ENCODE assay signal across 1 cellular context in the genomic region with DNA sequence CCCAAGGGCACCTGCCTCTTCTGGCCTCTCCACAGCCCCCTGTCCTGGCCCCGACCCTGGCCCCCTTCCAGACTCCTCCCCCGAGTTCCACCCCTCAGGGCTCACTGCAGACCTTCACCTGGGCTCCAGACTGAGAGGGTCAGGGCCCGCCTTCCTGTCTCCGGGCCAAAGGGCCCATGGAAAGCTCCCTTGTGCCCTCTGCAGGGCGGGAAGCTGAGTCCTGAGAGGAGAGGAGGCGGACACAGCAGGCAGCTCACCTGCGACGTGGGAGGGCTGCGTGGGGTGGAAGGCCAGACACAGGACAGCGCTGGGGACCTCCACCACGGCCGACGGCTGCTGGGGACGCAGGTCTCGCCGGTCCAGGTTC.
TF ChIP-seq lines count a peak whose summit lies in the region.

No MANE protein-coding gene starts in this region.

TF ChIP-seq in HepG2, 621 proteins besides CTCF, POLR2A, EP300 and RAD21 (continued from another document and continues in another):
- TF ChIP-seq, protein P1, sequence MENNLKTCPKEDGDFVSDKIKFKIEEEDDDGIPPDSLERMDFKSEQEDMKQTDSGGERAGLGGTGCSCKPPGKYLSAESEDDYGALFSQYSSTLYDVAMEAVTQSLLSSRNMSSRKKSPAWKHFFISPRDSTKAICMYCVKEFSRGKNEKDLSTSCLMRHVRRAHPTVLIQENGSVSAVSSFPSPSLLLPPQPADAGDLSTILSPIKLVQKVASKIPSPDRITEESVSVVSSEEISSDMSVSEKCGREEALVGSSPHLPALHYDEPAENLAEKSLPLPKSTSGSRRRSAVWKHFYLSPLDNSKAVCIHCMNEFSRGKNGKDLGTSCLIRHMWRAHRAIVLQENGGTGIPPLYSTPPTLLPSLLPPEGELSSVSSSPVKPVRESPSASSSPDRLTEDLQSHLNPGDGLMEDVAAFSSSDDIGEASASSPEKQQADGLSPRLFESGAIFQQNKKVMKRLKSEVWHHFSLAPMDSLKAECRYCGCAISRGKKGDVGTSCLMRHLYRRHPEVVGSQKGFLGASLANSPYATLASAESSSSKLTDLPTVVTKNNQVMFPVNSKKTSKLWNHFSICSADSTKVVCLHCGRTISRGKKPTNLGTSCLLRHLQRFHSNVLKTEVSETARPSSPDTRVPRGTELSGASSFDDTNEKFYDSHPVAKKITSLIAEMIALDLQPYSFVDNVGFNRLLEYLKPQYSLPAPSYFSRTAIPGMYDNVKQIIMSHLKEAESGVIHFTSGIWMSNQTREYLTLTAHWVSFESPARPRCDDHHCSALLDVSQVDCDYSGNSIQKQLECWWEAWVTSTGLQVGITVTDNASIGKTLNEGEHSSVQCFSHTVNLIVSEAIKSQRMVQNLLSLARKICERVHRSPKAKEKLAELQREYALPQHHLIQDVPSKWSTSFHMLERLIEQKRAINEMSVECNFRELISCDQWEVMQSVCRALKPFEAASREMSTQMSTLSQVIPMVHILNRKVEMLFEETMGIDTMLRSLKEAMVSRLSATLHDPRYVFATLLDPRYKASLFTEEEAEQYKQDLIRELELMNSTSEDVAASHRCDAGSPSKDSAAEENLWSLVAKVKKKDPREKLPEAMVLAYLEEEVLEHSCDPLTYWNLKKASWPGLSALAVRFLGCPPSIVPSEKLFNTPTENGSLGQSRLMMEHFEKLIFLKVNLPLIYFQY (CRISPR knock-in tag; IDR thresholded peaks at IDR 0.05; ENCODE audit: borderline replicate concordance): peak; percentile 51; the same call in 1 of the 2 replicates
- TF ChIP-seq SIN3A (IDR thresholded peaks at IDR 0.05; ENCODE audit: borderline replicate concordance, low read depth, low read length) (0 out of 2 replicates have a peak, but pooled peaks have one; percentile 34), CHD4 (IDR thresholded peaks at IDR 0.05; ENCODE audit: borderline replicate concordance, low read length) (no peak), LCORL (IDR thresholded peaks at IDR 0.05) (no peak), LCORL (CRISPR knock-in tag; IDR thresholded peaks at IDR 0.05) (peak; percentile 85), HOXA3 (CRISPR knock-in tag; IDR thresholded peaks at IDR 0.05) (no peak), ZEB1 (IDR thresholded peaks at IDR 0.05; ENCODE audit: insufficient replicate concordance, low read depth) (peak; percentile 39), ZNF451 (CRISPR knock-in tag; IDR thresholded peaks at IDR 0.05) (0 out of 2 replicates have a peak, but pooled peaks have one; percentile 19), HNRNPUL1 (IDR thresholded peaks at IDR 0.05; ENCODE audit: low read depth, low read length) (no peak), DR1 (CRISPR knock-in tag; IDR thresholded peaks at IDR 0.05) (no peak), ATF1 (CRISPR knock-in tag; IDR thresholded peaks at IDR 0.05) (no peak), ONECUT2 (CRISPR knock-in tag; IDR thresholded peaks at IDR 0.05) (no peak), TCF7 (IDR thresholded peaks at IDR 0.05; ENCODE audit: low read depth) (no peak), ZMYM3 (CRISPR knock-in tag; IDR thresholded peaks at IDR 0.05) (peak; percentile 52; the same call in 1 of the 2 replicates), GLI4 (CRISPR knock-in tag; IDR thresholded peaks at IDR 0.05; ENCODE audit: borderline replicate concordance) (no peak), MIER3 (CRISPR knock-in tag; IDR thresholded peaks at IDR 0.05; ENCODE audit: borderline replicate concordance) (0 out of 2 replicates have a peak, but pooled peaks have one; percentile 29), FOXA1 (IDR thresholded peaks at IDR 0.05) (no peak), FOXA1 (CRISPR knock-in tag; IDR thresholded peaks at IDR 0.05) (no peak), ZNF792 (CRISPR knock-in tag; IDR thresholded peaks at IDR 0.05) (peak; percentile 25; the same call in 1 of the 2 replicates), ZSCAN29 (CRISPR knock-in tag; conservative IDR thresholded peaks at IDR 0.05) (0 out of 2 replicates have a peak, but pooled peaks have one; percentile 58), KDM4B (CRISPR knock-in tag; IDR thresholded peaks at IDR 0.05) (no peak), RFXANK (CRISPR knock-in tag; IDR thresholded peaks at IDR 0.05) (peak; percentile 6; the same call in 1 of the 2 replicates), HHEX (CRISPR knock-in tag; IDR thresholded peaks at IDR 0.05) (no peak), ZNF331 (CRISPR knock-in tag; IDR thresholded peaks at IDR 0.05) (no peak), IKZF4 (CRISPR knock-in tag; IDR thresholded peaks at IDR 0.05; ENCODE audit: borderline replicate concordance, low read depth, not compliant biosample characterization) (no peak)
- TF ChIP-seq, protein P2, sequence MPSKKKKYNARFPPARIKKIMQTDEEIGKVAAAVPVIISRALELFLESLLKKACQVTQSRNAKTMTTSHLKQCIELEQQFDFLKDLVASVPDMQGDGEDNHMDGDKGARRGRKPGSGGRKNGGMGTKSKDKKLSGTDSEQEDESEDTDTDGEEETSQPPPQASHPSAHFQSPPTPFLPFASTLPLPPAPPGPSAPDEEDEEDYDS (CRISPR knock-in tag; IDR thresholded peaks at IDR 0.05): 0 out of 2 replicates have a peak, but pooled peaks have one; percentile 25
- TF ChIP-seq, protein P3, sequence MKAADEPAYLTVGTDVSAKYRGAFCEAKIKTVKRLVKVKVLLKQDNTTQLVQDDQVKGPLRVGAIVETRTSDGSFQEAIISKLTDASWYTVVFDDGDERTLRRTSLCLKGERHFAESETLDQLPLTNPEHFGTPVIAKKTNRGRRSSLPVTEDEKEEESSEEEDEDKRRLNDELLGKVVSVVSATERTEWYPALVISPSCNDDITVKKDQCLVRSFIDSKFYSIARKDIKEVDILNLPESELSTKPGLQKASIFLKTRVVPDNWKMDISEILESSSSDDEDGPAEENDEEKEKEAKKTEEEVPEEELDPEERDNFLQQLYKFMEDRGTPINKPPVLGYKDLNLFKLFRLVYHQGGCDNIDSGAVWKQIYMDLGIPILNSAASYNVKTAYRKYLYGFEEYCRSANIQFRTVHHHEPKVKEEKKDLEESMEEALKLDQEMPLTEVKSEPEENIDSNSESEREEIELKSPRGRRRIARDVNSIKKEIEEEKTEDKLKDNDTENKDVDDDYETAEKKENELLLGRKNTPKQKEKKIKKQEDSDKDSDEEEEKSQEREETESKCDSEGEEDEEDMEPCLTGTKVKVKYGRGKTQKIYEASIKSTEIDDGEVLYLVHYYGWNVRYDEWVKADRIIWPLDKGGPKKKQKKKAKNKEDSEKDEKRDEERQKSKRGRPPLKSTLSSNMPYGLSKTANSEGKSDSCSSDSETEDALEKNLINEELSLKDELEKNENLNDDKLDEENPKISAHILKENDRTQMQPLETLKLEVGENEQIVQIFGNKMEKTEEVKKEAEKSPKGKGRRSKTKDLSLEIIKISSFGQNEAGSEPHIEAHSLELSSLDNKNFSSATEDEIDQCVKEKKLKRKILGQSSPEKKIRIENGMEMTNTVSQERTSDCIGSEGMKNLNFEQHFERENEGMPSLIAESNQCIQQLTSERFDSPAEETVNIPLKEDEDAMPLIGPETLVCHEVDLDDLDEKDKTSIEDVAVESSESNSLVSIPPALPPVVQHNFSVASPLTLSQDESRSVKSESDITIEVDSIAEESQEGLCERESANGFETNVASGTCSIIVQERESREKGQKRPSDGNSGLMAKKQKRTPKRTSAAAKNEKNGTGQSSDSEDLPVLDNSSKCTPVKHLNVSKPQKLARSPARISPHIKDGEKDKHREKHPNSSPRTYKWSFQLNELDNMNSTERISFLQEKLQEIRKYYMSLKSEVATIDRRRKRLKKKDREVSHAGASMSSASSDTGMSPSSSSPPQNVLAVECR (CRISPR knock-in tag; IDR thresholded peaks at IDR 0.05; ENCODE audit: borderline replicate concordance): peak; percentile 77
- TF ChIP-seq, protein P4, sequence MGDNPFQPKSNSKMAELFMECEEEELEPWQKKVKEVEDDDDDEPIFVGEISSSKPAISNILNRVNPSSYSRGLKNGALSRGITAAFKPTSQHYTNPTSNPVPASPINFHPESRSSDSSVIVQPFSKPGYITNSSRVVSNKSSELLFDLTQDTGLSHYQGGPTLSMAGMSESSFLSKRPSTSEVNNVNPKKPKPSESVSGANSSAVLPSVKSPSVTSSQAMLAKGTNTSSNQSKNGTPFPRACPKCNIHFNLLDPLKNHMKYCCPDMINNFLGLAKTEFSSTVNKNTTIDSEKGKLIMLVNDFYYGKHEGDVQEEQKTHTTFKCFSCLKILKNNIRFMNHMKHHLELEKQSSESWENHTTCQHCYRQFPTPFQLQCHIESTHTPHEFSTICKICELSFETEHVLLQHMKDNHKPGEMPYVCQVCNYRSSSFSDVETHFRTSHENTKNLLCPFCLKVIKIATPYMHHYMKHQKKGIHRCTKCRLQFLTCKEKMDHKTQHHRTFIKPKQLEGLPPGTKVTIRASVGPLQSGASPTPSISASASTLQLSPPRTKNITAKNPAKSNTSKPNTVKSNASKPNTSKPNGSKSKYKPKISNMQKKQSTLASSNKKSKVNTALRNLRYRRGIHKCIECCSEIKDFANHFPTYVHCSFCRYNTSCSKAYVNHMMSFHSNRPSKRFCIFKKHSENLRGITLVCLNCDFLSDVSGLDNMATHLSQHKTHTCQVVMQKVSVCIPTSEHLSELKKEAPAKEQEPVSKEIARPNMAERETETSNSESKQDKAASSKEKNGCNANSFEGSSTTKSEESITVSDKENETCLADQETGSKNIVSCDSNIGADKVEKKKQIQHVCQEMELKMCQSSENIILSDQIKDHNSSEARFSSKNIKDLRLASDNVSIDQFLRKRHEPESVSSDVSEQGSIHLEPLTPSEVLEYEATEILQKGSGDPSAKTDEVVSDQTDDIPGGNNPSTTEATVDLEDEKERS (CRISPR knock-in tag; IDR thresholded peaks at IDR 0.05): 0 out of 2 replicates have a peak, but pooled peaks have one; percentile 64
- TF ChIP-seq, protein P5, sequence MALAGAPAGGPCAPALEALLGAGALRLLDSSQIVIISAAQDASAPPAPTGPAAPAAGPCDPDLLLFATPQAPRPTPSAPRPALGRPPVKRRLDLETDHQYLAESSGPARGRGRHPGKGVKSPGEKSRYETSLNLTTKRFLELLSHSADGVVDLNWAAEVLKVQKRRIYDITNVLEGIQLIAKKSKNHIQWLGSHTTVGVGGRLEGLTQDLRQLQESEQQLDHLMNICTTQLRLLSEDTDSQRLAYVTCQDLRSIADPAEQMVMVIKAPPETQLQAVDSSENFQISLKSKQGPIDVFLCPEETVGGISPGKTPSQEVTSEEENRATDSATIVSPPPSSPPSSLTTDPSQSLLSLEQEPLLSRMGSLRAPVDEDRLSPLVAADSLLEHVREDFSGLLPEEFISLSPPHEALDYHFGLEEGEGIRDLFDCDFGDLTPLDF (CRISPR knock-in tag; IDR thresholded peaks at IDR 0.05): no peak
- TF ChIP-seq, protein P6, sequence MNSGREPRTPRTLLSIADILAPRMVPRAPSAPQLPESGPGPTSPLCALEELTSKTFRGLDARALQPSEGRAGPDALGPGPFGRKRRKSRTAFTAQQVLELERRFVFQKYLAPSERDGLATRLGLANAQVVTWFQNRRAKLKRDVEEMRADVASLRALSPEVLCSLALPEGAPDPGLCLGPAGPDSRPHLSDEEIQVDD (CRISPR knock-in tag; IDR thresholded peaks at IDR 0.05; ENCODE audit: borderline replicate concordance): no peak
- TF ChIP-seq, protein P7, sequence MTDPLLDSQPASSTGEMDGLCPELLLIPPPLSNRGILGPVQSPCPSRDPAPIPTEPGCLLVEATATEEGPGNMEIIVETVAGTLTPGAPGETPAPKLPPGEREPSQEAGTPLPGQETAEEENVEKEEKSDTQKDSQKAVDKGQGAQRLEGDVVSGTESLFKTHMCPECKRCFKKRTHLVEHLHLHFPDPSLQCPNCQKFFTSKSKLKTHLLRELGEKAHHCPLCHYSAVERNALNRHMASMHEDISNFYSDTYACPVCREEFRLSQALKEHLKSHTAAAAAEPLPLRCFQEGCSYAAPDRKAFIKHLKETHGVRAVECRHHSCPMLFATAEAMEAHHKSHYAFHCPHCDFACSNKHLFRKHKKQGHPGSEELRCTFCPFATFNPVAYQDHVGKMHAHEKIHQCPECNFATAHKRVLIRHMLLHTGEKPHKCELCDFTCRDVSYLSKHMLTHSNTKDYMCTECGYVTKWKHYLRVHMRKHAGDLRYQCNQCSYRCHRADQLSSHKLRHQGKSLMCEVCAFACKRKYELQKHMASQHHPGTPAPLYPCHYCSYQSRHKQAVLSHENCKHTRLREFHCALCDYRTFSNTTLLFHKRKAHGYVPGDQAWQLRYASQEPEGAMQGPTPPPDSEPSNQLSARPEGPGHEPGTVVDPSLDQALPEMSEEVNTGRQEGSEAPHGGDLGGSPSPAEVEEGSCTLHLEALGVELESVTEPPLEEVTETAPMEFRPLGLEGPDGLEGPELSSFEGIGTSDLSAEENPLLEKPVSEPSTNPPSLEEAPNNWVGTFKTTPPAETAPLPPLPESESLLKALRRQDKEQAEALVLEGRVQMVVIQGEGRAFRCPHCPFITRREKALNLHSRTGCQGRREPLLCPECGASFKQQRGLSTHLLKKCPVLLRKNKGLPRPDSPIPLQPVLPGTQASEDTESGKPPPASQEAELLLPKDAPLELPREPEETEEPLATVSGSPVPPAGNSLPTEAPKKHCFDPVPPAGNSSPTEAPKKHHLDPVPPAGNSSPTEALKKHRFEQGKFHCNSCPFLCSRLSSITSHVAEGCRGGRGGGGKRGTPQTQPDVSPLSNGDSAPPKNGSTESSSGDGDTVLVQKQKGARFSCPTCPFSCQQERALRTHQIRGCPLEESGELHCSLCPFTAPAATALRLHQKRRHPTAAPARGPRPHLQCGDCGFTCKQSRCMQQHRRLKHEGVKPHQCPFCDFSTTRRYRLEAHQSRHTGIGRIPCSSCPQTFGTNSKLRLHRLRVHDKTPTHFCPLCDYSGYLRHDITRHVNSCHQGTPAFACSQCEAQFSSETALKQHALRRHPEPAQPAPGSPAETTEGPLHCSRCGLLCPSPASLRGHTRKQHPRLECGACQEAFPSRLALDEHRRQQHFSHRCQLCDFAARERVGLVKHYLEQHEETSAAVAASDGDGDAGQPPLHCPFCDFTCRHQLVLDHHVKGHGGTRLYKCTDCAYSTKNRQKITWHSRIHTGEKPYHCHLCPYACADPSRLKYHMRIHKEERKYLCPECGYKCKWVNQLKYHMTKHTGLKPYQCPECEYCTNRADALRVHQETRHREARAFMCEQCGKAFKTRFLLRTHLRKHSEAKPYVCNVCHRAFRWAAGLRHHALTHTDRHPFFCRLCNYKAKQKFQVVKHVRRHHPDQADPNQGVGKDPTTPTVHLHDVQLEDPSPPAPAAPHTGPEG (CRISPR knock-in tag; IDR thresholded peaks at IDR 0.05): no peak
- TF ChIP-seq, protein P8, sequence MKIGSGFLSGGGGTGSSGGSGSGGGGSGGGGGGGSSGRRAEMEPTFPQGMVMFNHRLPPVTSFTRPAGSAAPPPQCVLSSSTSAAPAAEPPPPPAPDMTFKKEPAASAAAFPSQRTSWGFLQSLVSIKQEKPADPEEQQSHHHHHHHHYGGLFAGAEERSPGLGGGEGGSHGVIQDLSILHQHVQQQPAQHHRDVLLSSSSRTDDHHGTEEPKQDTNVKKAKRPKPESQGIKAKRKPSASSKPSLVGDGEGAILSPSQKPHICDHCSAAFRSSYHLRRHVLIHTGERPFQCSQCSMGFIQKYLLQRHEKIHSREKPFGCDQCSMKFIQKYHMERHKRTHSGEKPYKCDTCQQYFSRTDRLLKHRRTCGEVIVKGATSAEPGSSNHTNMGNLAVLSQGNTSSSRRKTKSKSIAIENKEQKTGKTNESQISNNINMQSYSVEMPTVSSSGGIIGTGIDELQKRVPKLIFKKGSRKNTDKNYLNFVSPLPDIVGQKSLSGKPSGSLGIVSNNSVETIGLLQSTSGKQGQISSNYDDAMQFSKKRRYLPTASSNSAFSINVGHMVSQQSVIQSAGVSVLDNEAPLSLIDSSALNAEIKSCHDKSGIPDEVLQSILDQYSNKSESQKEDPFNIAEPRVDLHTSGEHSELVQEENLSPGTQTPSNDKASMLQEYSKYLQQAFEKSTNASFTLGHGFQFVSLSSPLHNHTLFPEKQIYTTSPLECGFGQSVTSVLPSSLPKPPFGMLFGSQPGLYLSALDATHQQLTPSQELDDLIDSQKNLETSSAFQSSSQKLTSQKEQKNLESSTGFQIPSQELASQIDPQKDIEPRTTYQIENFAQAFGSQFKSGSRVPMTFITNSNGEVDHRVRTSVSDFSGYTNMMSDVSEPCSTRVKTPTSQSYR (CRISPR knock-in tag; IDR thresholded peaks at IDR 0.05; ENCODE audit: borderline replicate concordance): no peak
